ENCODE assay signal across 8 cellular contexts in the genomic region with DNA sequence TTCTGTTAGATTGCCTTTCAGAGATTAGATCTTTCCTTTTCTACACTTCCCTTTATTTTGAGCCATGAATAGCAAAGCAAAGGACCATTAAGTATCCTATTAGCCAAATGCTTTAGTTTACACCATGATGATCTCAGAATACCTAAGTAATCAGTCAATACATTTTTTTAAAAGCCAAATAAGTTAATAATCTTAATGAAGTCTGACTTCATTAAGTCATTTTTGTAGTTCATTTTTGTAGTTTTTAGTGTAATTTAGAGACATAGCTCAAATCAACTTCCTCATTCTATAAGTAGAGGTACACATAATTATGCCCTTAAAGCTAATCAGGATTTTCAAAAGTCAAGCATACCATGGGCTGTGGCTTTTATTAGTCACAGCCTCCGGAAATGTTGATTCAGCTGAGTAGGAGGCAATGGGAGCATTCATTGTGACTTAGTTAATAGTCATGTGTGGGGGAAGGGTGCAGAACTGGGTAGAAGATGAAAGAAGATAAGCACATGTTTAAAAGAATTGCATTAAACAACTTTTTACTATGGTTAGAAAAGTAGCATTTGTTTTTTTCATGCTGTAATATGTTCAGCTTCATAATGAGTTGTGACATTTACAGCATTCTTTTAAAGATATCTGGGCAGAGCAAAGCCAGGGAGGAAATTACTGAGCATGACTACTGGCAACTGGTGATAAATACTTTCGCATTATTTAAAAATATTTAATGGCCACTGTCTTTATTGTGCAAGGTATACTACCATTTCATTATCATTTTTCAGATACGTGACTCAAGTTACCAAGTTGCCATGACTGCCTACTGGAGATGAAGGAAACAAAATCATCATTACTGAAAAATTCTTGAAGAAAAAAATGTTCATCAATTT.
DNase-seq lines count a peak whose midpoint lies in the region; ATAC-seq lines count a peak whose summit lies in the region.

No MANE protein-coding gene starts in this region.

- ATAC-seq in GM19395 (IDR thresholded peaks at IDR 0.05; ENCODE audit: unreplicated experiment) = peak; percentile 81
- peak; percentile 90 for ATAC-seq in HG03558 (IDR thresholded peaks at IDR 0.05; ENCODE audit: extremely low read depth, unreplicated experiment)

- DNase-seq in AG20443 (ENCODE audit: low spot score) (peak; percentile 83), SKM-1 treated with dmso at 0.1 percent for 144 hours (lab: John Stamatoyannopoulos, UW; ENCODE audit: unreplicated experiment) (peak; percentile 47), amniotic epithelial cell (ENCODE audit: low read depth) (peak; percentile 99), kidney tubule cell (ENCODE audit: low spot score) (peak; percentile 95), NCI-H82 treated with DMSO at 0.1 percent for 48 hours (lab: John Stamatoyannopoulos, UW; ENCODE audit: unreplicated experiment) (no peak)
- peak; percentile 44 to 52 for DNase-seq in stimulated activated CD8-positive, alpha-beta memory T cell treated with anti-CD3 and anti-CD28 coated beads, Interleukin-2, amount 100 ng/mL, for 1 hour (ENCODE audit: low read depth in 2 of 2)
